In the genomic region with DNA sequence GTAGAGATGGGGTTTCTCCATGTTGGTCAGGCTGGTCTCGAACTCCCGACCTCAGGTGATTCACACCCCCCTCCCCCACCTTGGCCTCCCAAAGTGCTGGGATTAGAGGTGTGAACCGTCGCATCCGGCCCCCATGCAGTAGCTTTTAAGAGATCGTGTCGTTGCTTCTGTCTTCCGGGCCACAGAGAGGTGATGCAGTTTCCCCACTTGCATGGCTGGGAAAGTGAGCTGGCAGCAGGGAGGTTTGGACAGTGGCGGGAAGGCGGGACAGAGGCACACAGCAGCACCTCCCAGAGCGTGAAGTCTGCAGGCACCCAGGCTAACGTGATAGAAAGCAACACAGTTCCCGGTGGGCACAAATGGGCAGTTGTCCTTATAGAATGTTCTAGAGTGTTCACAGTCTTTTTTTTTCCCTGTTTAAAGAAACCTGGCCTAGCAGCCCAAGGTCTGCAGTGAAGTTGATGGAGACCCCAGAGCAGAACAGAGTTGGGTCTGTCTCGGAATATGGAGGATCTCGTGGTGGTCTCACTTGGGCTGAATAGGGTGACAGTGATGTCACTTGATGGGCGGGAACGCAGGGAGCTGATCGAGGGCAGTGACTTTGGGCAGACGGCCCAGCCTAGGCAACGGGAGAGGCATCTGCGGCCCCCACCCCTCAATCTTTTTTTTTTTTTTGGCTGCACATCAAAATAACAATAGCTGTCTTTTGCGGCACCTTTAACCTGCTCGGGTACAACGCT, we compare ENCODE assay signal across 9 cellular contexts. TPM values are rescaled to one million over a fixed set of nuclear protein-coding genes. Genes with fewer than 3 reads are reported as not detected.
A peak's percentile ranks its signal among the peaks of the same experiment; 100 is the strongest.
DNase-seq lines count a peak whose midpoint lies in the region; ATAC-seq and TF ChIP-seq lines count a peak whose summit lies in the region.
"Had no signal": no experiment of that assay in that cellular context is flagged by ENCODE, and none has a peak within 500 bp of the region (broad histone marks: within the 10 kb centered on the region; RNA-seq: fewer than 3 reads in every experiment).

No MANE protein-coding gene starts in this region.

- peaks cover 66% of the 10 kb centered on the region for H3K4me1 Mint-ChIP-seq in activated CD8-positive, alpha-beta memory T cell treated with anti-CD3 and anti-CD28 coated beads, Interleukin-2, amount 10 ng/mL, durations not matched to agents 7 days and 5 days

- peak overlapping the region; percentile 91 for H3K27ac Mint-ChIP-seq in activated CD8-positive, alpha-beta memory T cell treated with anti-CD3 and anti-CD28 coated beads, Interleukin-2, amount 10 ng/mL, durations not matched to agents 7 days and 5 days

- no peaks in the 10 kb centered on the region for H3K27me3 Mint-ChIP-seq in activated CD8-positive, alpha-beta memory T cell treated with anti-CD3 and anti-CD28 coated beads, Interleukin-2, amount 10 ng/mL, durations not matched to agents 7 days and 5 days

- CTCF ChIA-PET in activated CD8-positive, alpha-beta memory T cell treated with anti-CD3 and anti-CD28 coated beads, Interleukin-2, amount 10 ng/mL, durations not matched to agents 7 days and 5 days (lab: Charles Lee), result interaction anchor here (1.2 to 11.0 kb wide), 5 partner anchors 43 to 117 kb away, joined by 4 to 240 read pairs (median 12); a partner anchor contains a TSS

- H3K4me3 Mint-ChIP-seq in activated CD8-positive, alpha-beta memory T cell treated with anti-CD3 and anti-CD28 coated beads, Interleukin-2, amount 10 ng/mL, durations not matched to agents 7 days and 5 days, result peak overlapping the region; percentile 81

- intact Hi-C loops in cardiac septum (cut with DNase I), result loop anchor here (5.0 kb wide), 1 partner anchor 102 kb away; no protein-coding TSS in a partner anchor

- no peaks in the 10 kb centered on the region for H3K9me3 Mint-ChIP-seq in activated CD8-positive, alpha-beta memory T cell treated with anti-CD3 and anti-CD28 coated beads, Interleukin-2, amount 10 ng/mL, durations not matched to agents 7 days and 5 days (ENCODE audit: low read depth)

- H3K36me3 Mint-ChIP-seq in activated CD8-positive, alpha-beta memory T cell treated with anti-CD3 and anti-CD28 coated beads, Interleukin-2, amount 10 ng/mL, durations not matched to agents 7 days and 5 days, result peaks cover 58% of the 10 kb centered on the region

- peak; percentile 49 for DNase-seq in activated CD4-positive, alpha-beta T cell treated with anti-CD3 and anti-CD28 coated beads for 48 hours
- DNase-seq in activated CD4-positive, alpha-beta T cell treated with anti-CD3 and anti-CD28 coated beads for 1 hour, result no peak
- DNase-seq in activated CD8-positive, alpha-beta memory T cell treated with anti-CD3 and anti-CD28 coated beads, Interleukin-2, amount 10 ng/mL, durations not matched to agents 7 days and 5 days, result peak; percentile 80
- peak; percentile 14 for DNase-seq in fibroblast of villous mesenchyme (ENCODE audit: low read depth)
- DNase-seq in stimulated activated naive CD8-positive, alpha-beta T cell treated with anti-CD3 and anti-CD28 coated beads, Interleukin-15, Interleukin-2, amounts not matched to agents 100 U/mL and 50 U/mL, for 24 hours, result peak; percentile 59
- DNase-seq in NCI-H774 (lab: John Stamatoyannopoulos, UW), result no peak
- no peak for DNase-seq in cardiac septum (ENCODE audit: low spot score)
- DNase-seq: Karpas-422 had no signal

- no peak for TF ChIP-seq CTCF in fibroblast of villous mesenchyme (IDR thresholded peaks at IDR 0.05; ENCODE audit: insufficient read depth, low read depth, low read length)

- no peak overlapping the region for H3K4me3 ChIP-seq in fibroblast of villous mesenchyme (ENCODE audit: low read depth, low read length)

- no peak for ATAC-seq in activated CD8-positive, alpha-beta memory T cell treated with anti-CD3 and anti-CD28 coated beads, Interleukin-2, amount 10 ng/mL, durations not matched to agents 7 days and 5 days
- ATAC-seq in stimulated activated naive CD8-positive, alpha-beta T cell treated with anti-CD3 and anti-CD28 coated beads, Interleukin-15, Interleukin-2, amounts not matched to agents 100 U/mL and 50 U/mL, for 24 hours, result no peak
- ATAC-seq in GM19455 (IDR thresholded peaks at IDR 0.05; ENCODE audit: unreplicated experiment), result no peak

RNA-seq across cellular contexts. Expression of a gene that starts 4.9 kb away (rescaled TPM):
- total RNA-seq in activated CD8-positive, alpha-beta memory T cell treated with anti-CD3 and anti-CD28 coated beads, Interleukin-2, amount 10 ng/mL, durations not matched to agents 7 days and 5 days, result 100 to 1,000 TPM; 149 to 154 TPM
- total RNA-seq in fibroblast of villous mesenchyme, result 34.1 and 36.1 TPM in 2 replicates
- total RNA-seq in cardiac septum, result 1.00 TPM

RNA-seq across cellular contexts. Expression of a gene that starts 11.5 kb away (rescaled TPM):
- total RNA-seq in activated CD8-positive, alpha-beta memory T cell treated with anti-CD3 and anti-CD28 coated beads, Interleukin-2, amount 10 ng/mL, durations not matched to agents 7 days and 5 days, result under 1 TPM; 0.26 to 0.58 TPM
- total RNA-seq in fibroblast of villous mesenchyme (0.32 TPM in 1 of 2 replicates, not detected in the other), cardiac septum (not detected)

RNA-seq across cellular contexts. Expression of a gene that starts 46.7 kb away (rescaled TPM):
- 10 to 100 TPM; 29.0 to 32.4 TPM for total RNA-seq in activated CD8-positive, alpha-beta memory T cell treated with anti-CD3 and anti-CD28 coated beads, Interleukin-2, amount 10 ng/mL, durations not matched to agents 7 days and 5 days
- 191 and 193 TPM in 2 replicates for total RNA-seq in fibroblast of villous mesenchyme
- total RNA-seq in cardiac septum, result 21.7 TPM

RNA-seq across cellular contexts. Expression of a gene that starts 54.7 kb away (rescaled TPM):
- total RNA-seq in activated CD8-positive, alpha-beta memory T cell treated with anti-CD3 and anti-CD28 coated beads, Interleukin-2, amount 10 ng/mL, durations not matched to agents 7 days and 5 days, result 10 to 100 TPM; 31.2 to 42.3 TPM
- 17.7 TPM in 2 replicates for total RNA-seq in fibroblast of villous mesenchyme
- 27.6 TPM for total RNA-seq in cardiac septum

Comparison
In these comparisons a context has a peak if more than half of its experiments do, and no peak if none do; other contexts are left out.
1. DNase-seq: peak in activated CD4-positive, alpha-beta T cell treated with anti-CD3 and anti-CD28 coated beads for 48 hours (single experiment), activated CD8-positive, alpha-beta memory T cell treated with anti-CD3 and anti-CD28 coated beads, Interleukin-2, amount 10 ng/mL, durations not matched to agents 7 days and 5 days (single experiment), fibroblast of villous mesenchyme (single experiment) and stimulated activated naive CD8-positive, alpha-beta T cell treated with anti-CD3 and anti-CD28 coated beads, Interleukin-15, Interleukin-2, amounts not matched to agents 100 U/mL and 50 U/mL, for 24 hours (single experiment); none in activated CD4-positive, alpha-beta T cell treated with anti-CD3 and anti-CD28 coated beads for 1 hour (single experiment), NCI-H774 (single experiment) and cardiac septum (single experiment).
2. RNA of a gene that starts 4.9 kb away (total RNA-seq): 149 to 154 TPM in activated CD8-positive, alpha-beta memory T cell treated with anti-CD3 and anti-CD28 coated beads, Interleukin-2, amount 10 ng/mL, durations not matched to agents 7 days and 5 days and 34.1 to 36.1 TPM in fibroblast of villous mesenchyme; 1.00 TPM in cardiac septum (single experiment); every median in the first group is over 10 times any median in the second.